ENCODE assay signal across 16 cellular contexts in the genomic region with DNA sequence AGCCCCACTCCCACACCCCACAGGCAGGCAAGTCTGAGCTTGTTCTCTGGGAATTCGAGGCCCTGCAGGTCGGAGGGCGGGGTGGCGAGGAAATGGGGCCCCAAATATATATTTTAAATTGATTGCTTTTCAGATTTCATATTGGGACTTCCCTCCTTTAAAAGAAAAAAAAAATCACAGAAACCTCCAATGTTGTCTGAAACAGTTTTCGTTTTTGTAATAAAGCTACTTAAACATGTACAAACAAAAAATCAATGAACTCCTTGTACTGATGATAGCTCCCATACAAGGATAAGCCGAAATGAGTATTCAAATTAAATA. TPM values are rescaled to one million over a fixed set of nuclear protein-coding genes. Genes with fewer than 3 reads are reported as not detected.
"Had no signal": no experiment of that assay in that cellular context is flagged by ENCODE, and none has a peak within 500 bp of the region (broad histone marks: within the 10 kb centered on the region; RNA-seq: fewer than 3 reads in every experiment).

No MANE protein-coding gene starts in this region.

- H3K4me3 Mint-ChIP-seq: activated naive CD8-positive, alpha-beta T cell treated with anti-CD3 and anti-CD28 coated beads for 36 hours; mesothelial cell of epicardium; nephron progenitor cell; stimulated activated memory B cell treated with anti-CD40 and anti-IgM and Interleukin-4, amounts not matched to agents 10 μg/mL and 1 μg/mL and 100 μg/mL, for 72 hours had no signal

- H3K4me3 ChIP-seq: left lung, spleen, testis, upper lobe of left lung had no signal

- H3K36me3 Mint-ChIP-seq: mesothelial cell of epicardium; stimulated activated memory B cell treated with anti-CD40 and anti-IgM and Interleukin-4, amounts not matched to agents 10 μg/mL and 1 μg/mL and 100 μg/mL, for 72 hours had no signal

- H3K9me3 ChIP-seq: left lung, testis, upper lobe of left lung had no signal

- H3K36me3 ChIP-seq: left lung, spleen, WERI-Rb-1 had no signal

- H3K27ac Mint-ChIP-seq: activated naive CD8-positive, alpha-beta T cell treated with anti-CD3 and anti-CD28 coated beads for 36 hours; mesothelial cell of epicardium; stimulated activated memory B cell treated with anti-CD40 and anti-IgM and Interleukin-4, amounts not matched to agents 10 μg/mL and 1 μg/mL and 100 μg/mL, for 72 hours had no signal

- DNase-seq: activated CD4-positive, alpha-beta T cell treated with anti-CD3 and anti-CD28 coated beads for 1 hour; amniotic stem cell; foreskin melanocyte; kidney; left lung; occipital lobe; spleen; stimulated activated CD4-positive, alpha-beta T cell treated with anti-CD3 and anti-CD28 coated beads, Interleukin-4, amount 100 ng/mL, for 4 hours; upper lobe of left lung had no signal

- H3K9me3 Mint-ChIP-seq: mesothelial cell of epicardium, nephron progenitor cell had no signal

- ATAC-seq: stimulated activated memory B cell treated with anti-CD40 and anti-IgM and Interleukin-4, amounts not matched to agents 10 μg/mL and 1 μg/mL and 100 μg/mL, for 72 hours had no signal

- H3K4me1 ChIP-seq: left lung, spleen, testis, upper lobe of left lung had no signal

- H3K27ac ChIP-seq: left lung, spleen, testis, upper lobe of left lung, WERI-Rb-1 had no signal

- H3K4me1 Mint-ChIP-seq: activated naive CD8-positive, alpha-beta T cell treated with anti-CD3 and anti-CD28 coated beads for 36 hours had no signal

- H3K27me3 ChIP-seq: testis had no signal

RNA-seq across cellular contexts. Expression of a gene that starts 21.5 kb away (rescaled TPM):
- total RNA-seq: lung microvascular endothelial cell had no signal
